In genomic region chr3:66536791-66537190, GRCh38 we compare ENCODE assay signal across 27 cellular contexts.
"Had no signal": no experiment of that assay in that cellular context is flagged by ENCODE, and none has a peak within 500 bp of the region (broad histone marks: within the 10 kb centered on the region; RNA-seq: fewer than 3 reads in every experiment).

No MANE protein-coding gene starts in this region.

- H3K27ac ChIP-seq: stomach, suprapubic skin, testis, thoracic aorta, thyroid gland, tibial artery, tibial nerve, transverse colon, upper lobe of left lung, upper lobe of right lung, uterus, vagina had no signal

- FAIRE-seq: urothelium cell line had no signal

- H3K9me3 ChIP-seq: stomach, suprapubic skin, testis, thoracic aorta, thyroid gland, tibial artery, tibial nerve, transverse colon, upper lobe of left lung, upper lobe of right lung, uterus, vagina had no signal

- H3K4me1 ChIP-seq: stomach, suprapubic skin, testis, thyroid gland, tibial artery, tibial nerve, transverse colon, upper lobe of left lung, upper lobe of right lung, uterus, vagina had no signal

- H3K36me3 ChIP-seq: stomach, suprapubic skin, thoracic aorta, thyroid gland, tibial artery, tibial nerve, transverse colon, upper lobe of left lung, upper lobe of right lung, uterus, vagina had no signal

- H3K27me3 ChIP-seq: stomach, suprapubic skin, testis, thyroid gland, tibial artery, tibial nerve, transverse colon, upper lobe of left lung, upper lobe of right lung, uterus, vagina had no signal

- ATAC-seq: stimulated activated effector memory CD8-positive, alpha-beta T cell treated with anti-CD3 and anti-CD28 coated beads, Interleukin-12 subunit alpha, Interleukin-12 subunit beta, amount 100 ng/mL, for 72 hours; stimulated activated memory B cell treated with anti-CD40 and anti-IgM and Interleukin-4, amounts not matched to agents 10 μg/mL and 1 μg/mL and 100 μg/mL, for 72 hours; stimulated activated naive B cell treated with anti-CD40 and anti-IgM and Interleukin-4, amounts not matched to agents 10 μg/mL and 1 μg/mL and 100 μg/mL, for 72 hours; stimulated activated naive CD8-positive, alpha-beta T cell treated with anti-CD3 and anti-CD28 coated beads, Interleukin-15, amount 100 ng/mL, for 72 hours; stimulated activated naive CD8-positive, alpha-beta T cell treated with anti-CD3 and anti-CD28 coated beads, Interleukin-15, Interleukin-2, amounts not matched to agents 100 U/mL and 50 U/mL, for 24 hours; upper lobe of right lung had no signal

- DNase-seq: stimulated activated CD4-positive, alpha-beta T cell treated with anti-CD3 and anti-CD28 coated beads, Interleukin-2, amount 100 ng/mL, for 48 hours; stimulated activated CD4-positive, alpha-beta T cell treated with anti-CD3 and anti-CD28 coated beads, Interleukin-4, amount 100 ng/mL, for 1 hour; stimulated activated CD4-positive, alpha-beta T cell treated with anti-CD3 and anti-CD28 coated beads, Interleukin-4, amount 100 ng/mL, for 24 hours; stimulated activated CD4-positive, alpha-beta T cell treated with anti-CD3 and anti-CD28 coated beads, Interleukin-4, amount 100 ng/mL, for 4 hours; stimulated activated CD8-positive, alpha-beta memory T cell treated with anti-CD3 and anti-CD28 coated beads, Interleukin-4, amount 100 ng/mL, for 48 hours; stimulated activated naive B cell treated with anti-CD40 and anti-IgM and Interleukin-4, amounts not matched to agents 10 μg/mL and 1 μg/mL and 100 μg/mL, for 72 hours; stimulated activated naive CD4-positive, alpha-beta T cell; stimulated activated naive CD4-positive, alpha-beta T cell treated with Interleukin-2 at 50 U/mL for 16 hours; stimulated activated naive CD8-positive, alpha-beta T cell treated with anti-CD3 and anti-CD28 coated beads, Interleukin-15, amount 100 ng/mL, for 72 hours; stimulated activated naive CD8-positive, alpha-beta T cell treated with anti-CD3 and anti-CD28 coated beads, Interleukin-15, Interleukin-2, amounts not matched to agents 100 U/mL and 50 U/mL, for 24 hours; stomach; substantia nigra; testis; thyroid gland; tibial artery; transverse colon; trophoblast cell; upper lobe of left lung; upper lobe of right lung; uterus had no signal

- H3K4me3 ChIP-seq: stomach, suprapubic skin, testis, thoracic aorta, thyroid gland, tibial artery, tibial nerve, transverse colon, upper lobe of left lung, upper lobe of right lung, uterus, vagina had no signal
